In genomic region chr19:35357867-35358573, GRCh38 we compare ENCODE assay signal across 11 cellular contexts. TPM values are rescaled to one million over a fixed set of nuclear protein-coding genes. Genes with fewer than 3 reads are reported as not detected.
DNase-seq lines count a peak whose midpoint lies in the region; TF ChIP-seq lines count a peak whose summit lies in the region.
"Had no signal": no experiment of that assay in that cellular context is flagged by ENCODE, and none has a peak within 500 bp of the region (broad histone marks: within the 10 kb centered on the region; RNA-seq: fewer than 3 reads in every experiment).

Gene FFAR3 (plus strand): TSS chr19:35358460. CDS start chr19:35358891, 431 bp downstream.

- H3K4me1 ChIP-seq in BLaER1 treated with 17β-estradiol and CSF1 and Interleukin-3, amounts not matched to agents 10 nM and 100 nM = peaks cover 48 to 77% (median 66%) of the 10 kb centered on the region in 10 experiments
- H3K4me1 ChIP-seq: foreskin keratinocyte had no signal

- H3K4me3 ChIP-seq in BLaER1 treated with 17β-estradiol and CSF1 and Interleukin-3, amounts not matched to agents 10 nM and 100 nM = no peak within 1 kb of the TSS
- H3K4me3 ChIP-seq in cardiac fibroblast (replicated peaks in 1 of 2; ENCODE audit: low read depth in 2 of 2, low read length in 2 of 2) = no peak within 1 kb of the TSS
- H3K4me3 ChIP-seq: ovary had no signal

- peak; percentile 86 to 91 for DNase-seq in Kasumi-1 (lab: John Stamatoyannopoulos, UW)
- peak; percentile 59 to 86 for DNase-seq in cardiac fibroblast (ENCODE audit: low read depth in 2 of 2)
- peak; percentile 82 for DNase-seq in mesenteric fat pad (ENCODE audit: low spot score)
- no peak for DNase-seq in SW 1271 (lab: John Stamatoyannopoulos, UW)
- no peak for DNase-seq in NCI-H446 treated with DMSO at 0.1 percent for 48 hours (lab: John Stamatoyannopoulos, UW)
- no peak for DNase-seq in ACHN
- DNase-seq in DMS153 (lab: John Stamatoyannopoulos, UW) = no peak
- DNase-seq: foreskin keratinocyte had no signal

- peak within 1 kb of the TSS; percentile 40 to 96 (median 65) for H3K4me2 ChIP-seq in BLaER1 treated with 17β-estradiol and CSF1 and Interleukin-3, amounts not matched to agents 10 nM and 100 nM

- H3K9me3 ChIP-seq in BLaER1 treated with 17β-estradiol and CSF1 and Interleukin-3, amounts not matched to agents 10 nM and 100 nM (replicated peaks in 1 of 11) = no peaks in the 10 kb centered on the region
- H3K9me3 ChIP-seq: ovary had no signal

- peaks cover 0 to 20% (median 0%) of the 10 kb centered on the region in 11 experiments; a peak in 5 of 22 replicates for H3K36me3 ChIP-seq in BLaER1 treated with 17β-estradiol and CSF1 and Interleukin-3, amounts not matched to agents 10 nM and 100 nM
- H3K36me3 ChIP-seq: ovary had no signal

- in situ Hi-C loops in ACHN (cut with HindIII; ENCODE audit: low pct_ligation_motif_present, low pct_unique_long_range_greater_than_20kb, low sequenced_read_pairs) = no loop called here

- no peak for TF ChIP-seq CTCF in cardiac fibroblast (IDR thresholded peaks at IDR 0.05; ENCODE audit: low read depth, low read length)

- H3K9ac ChIP-seq in BLaER1 treated with 17β-estradiol and CSF1 and Interleukin-3, amounts not matched to agents 10 nM and 100 nM = peak within 1 kb of the TSS in 2 of 11 experiments; percentile 5 to 12; a peak in 2 of 22 replicates

- peak within 1 kb of the TSS in 9 of 11 experiments; percentile 3 to 57 (median 30); a peak in 11 of 22 replicates for H3K27ac ChIP-seq in BLaER1 treated with 17β-estradiol and CSF1 and Interleukin-3, amounts not matched to agents 10 nM and 100 nM
- H3K27ac ChIP-seq: foreskin keratinocyte, ovary, RWPE1 had no signal

- H3K27me3 ChIP-seq in BLaER1 treated with 17β-estradiol and CSF1 and Interleukin-3, amounts not matched to agents 10 nM and 100 nM = no peaks in the 10 kb centered on the region
- H3K27me3 ChIP-seq: ovary had no signal

- no peaks in the 10 kb centered on the region for H4K20me1 ChIP-seq in BLaER1 treated with 17β-estradiol and CSF1 and Interleukin-3, amounts not matched to agents 10 nM and 100 nM

RNA-seq across cellular contexts. Expression of gene FFAR3, which starts in this region (rescaled TPM):
- 1.4 TPM for total RNA-seq in mesenteric fat pad
- total RNA-seq: foreskin keratinocyte had no signal

Comparison
In these comparisons a context has a peak if more than half of its experiments do, and no peak if none do; other contexts are left out.
1. DNase-seq: peak in Kasumi-1 (2 of 2), cardiac fibroblast (2 of 2) and mesenteric fat pad (single experiment); none in SW 1271 (0 of 2), NCI-H446 treated with DMSO at 0.1 percent for 48 hours (single experiment), ACHN (single experiment) and DMS153 (single experiment).